In the genomic region with DNA sequence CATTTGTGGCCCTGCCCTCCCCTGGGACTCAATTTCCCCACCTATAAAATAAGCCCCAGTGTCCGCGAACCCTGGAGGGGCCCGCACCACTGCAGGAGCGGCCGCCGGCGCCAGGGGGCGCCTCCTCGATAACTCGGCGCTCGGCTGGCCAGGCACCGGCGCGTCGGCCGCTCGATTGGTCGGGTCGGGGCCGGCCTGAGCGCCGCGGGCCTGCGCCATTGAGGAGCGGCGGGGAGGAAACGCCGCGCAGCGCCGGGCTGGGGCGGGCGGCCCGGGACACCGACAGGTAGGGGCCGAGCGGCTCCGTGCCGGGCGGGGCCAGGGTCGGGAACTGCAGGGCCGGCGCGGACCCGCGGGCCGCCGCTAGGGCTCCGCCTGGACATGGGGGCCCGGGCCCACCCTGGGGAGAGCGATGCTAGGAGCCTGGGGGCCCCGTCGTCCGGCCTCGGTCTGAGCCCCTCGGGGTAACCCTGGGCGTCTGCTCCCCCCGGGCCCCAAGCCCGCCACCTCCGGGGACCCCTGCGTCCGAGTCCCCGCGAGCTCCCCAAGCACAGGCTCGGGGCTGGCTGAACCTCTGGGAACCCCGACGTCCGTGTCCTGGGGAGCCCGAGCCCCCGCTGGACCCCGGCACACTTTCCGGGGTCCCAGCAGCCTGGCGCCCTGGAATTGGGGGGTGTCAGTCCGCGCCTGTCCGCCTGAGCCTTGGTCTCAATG, we compare ENCODE assay signal across 8 cellular contexts. TPM values are rescaled to one million over a fixed set of nuclear protein-coding genes. Genes with fewer than 3 reads are reported as not detected.
DNase-seq lines count a peak whose midpoint lies in the region; ATAC-seq and TF ChIP-seq lines count a peak whose summit lies in the region.

A gene with protein sequence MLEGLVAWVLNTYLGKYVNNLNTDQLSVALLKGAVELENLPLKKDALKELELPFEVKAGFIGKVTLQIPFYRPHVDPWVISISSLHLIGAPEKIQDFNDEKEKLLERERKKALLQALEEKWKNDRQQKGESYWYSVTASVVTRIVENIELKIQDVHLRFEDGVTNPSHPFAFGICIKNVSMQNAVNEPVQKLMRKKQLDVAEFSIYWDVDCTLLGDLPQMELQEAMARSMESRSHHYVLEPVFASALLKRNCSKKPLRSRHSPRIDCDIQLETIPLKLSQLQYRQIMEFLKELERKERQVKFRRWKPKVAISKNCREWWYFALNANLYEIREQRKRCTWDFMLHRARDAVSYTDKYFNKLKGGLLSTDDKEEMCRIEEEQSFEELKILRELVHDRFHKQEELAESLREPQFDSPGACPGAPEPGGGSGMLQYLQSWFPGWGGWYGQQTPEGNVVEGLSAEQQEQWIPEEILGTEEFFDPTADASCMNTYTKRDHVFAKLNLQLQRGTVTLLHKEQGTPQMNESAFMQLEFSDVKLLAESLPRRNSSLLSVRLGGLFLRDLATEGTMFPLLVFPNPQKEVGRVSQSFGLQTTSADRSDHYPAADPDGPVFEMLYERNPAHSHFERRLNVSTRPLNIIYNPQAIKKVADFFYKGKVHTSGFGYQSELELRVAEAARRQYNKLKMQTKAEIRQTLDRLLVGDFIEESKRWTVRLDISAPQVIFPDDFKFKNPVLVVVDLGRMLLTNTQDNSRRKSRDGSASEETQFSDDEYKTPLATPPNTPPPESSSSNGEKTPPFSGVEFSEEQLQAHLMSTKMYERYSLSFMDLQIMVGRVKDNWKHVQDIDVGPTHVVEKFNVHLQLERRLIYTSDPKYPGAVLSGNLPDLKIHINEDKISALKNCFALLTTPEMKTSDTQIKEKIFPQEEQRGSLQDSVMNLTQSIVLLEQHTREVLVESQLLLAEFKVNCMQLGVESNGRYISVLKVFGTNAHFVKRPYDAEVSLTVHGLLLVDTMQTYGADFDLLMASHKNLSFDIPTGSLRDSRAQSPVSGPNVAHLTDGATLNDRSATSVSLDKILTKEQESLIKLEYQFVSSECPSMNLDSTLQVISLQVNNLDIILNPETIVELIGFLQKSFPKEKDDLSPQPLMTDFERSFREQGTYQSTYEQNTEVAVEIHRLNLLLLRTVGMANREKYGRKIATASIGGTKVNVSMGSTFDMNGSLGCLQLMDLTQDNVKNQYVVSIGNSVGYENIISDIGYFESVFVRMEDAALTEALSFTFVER (N-terminal part only) (plus strand): TSS at position 196 of the 714 bp plus-strand sequence. CDS start 4,237 bp downstream, outside the sequence.

- H3K27me3 ChIP-seq in gastroesophageal sphincter (no peaks in the 10 kb centered on the region), neutrophil (no peaks in the 10 kb centered on the region)

- no CpG with 5 or more reads among the region's 77 CpGs for WGBS in gastroesophageal sphincter (ENCODE audit: low coverage in 1 of 2), 2 donors

- in situ Hi-C loops in SK-MEL-5 (cut with HindIII; ENCODE audit: low pct_unique_long_range_greater_than_20kb, low sequenced_read_pairs) = no loop called here

- peak within 1 kb of the TSS; percentile 64 to 94 (median 85) for H3K27ac ChIP-seq in gastroesophageal sphincter
- H3K27ac ChIP-seq in neutrophil = peak within 1 kb of the TSS; percentile 67
- peak within 1 kb of the TSS; percentile 66 for H3K27ac ChIP-seq in substantia nigra (ENCODE audit: low read depth, low read length, poor library complexity, severe bottlenecking)

- TF ChIP-seq CTCF in gastroesophageal sphincter (IDR thresholded peaks at IDR 0.05) = peak; percentile 74 to 98 (median 96)
- TF ChIP-seq CTCF in neutrophil (IDR thresholded peaks at IDR 0.05) = peak; percentile 98

- ATAC-seq in GM21381 (IDR thresholded peaks at IDR 0.05; ENCODE audit: unreplicated experiment) (peak; percentile 79), gastroesophageal sphincter (peak; percentile 95)

- DNase-seq in DMS114 treated with DMSO at 0.1 percent for 48 hours (lab: John Stamatoyannopoulos, UW; ENCODE audit: unreplicated experiment) (peak; percentile 50), SK-MEL-5 (ENCODE audit: low read depth, low spot score) (peak; percentile 72), substantia nigra (lab: John Stamatoyannopoulos, UW) (peak in 46 of 49 donors; percentile 11 to 86 (median 60))
- DNase-seq in activated naive CD4-positive, alpha-beta T cell (lab: John Stamatoyannopoulos, UW) = peak; percentile 61 to 86 (median 78)

- H3K36me3 ChIP-seq in gastroesophageal sphincter (peaks cover 0 to 13% of the 10 kb centered on the region in 2 donors), neutrophil (peaks cover 10% of the 10 kb centered on the region)

- H3K4me1 ChIP-seq in gastroesophageal sphincter (peaks cover 0 to 27% (median 8%) of the 10 kb centered on the region in 3 donors), neutrophil (ENCODE audit: control insufficient read depth in 1 of 2, insufficient read depth in 1 of 2, low read depth in 1 of 2, low read length in 1 of 2) (peaks cover 13 to 19% of the 10 kb centered on the region in 2 experiments)

- H3K9me3 ChIP-seq in gastroesophageal sphincter (no peaks in the 10 kb centered on the region), neutrophil (no peaks in the 10 kb centered on the region)

- TF ChIP-seq EP300 in Ishikawa (IDR thresholded peaks at IDR 0.05; ENCODE audit: borderline replicate concordance) (no peak), gastroesophageal sphincter (IDR thresholded peaks at IDR 0.05) (no peak)

- peak; percentile 50 to 54 for TF ChIP-seq POLR2A in gastroesophageal sphincter (IDR thresholded peaks at IDR 0.05)

- H3K4me3 ChIP-seq in gastroesophageal sphincter (peak within 1 kb of the TSS; percentile 75 to 100), neutrophil (ENCODE audit: low read depth in 1 of 2, low read length in 1 of 2) (peak within 1 kb of the TSS; percentile 74 to 92)

- peak; percentile 9; the same call in 1 of the 2 replicates for TF ChIP-seq RAD21 in Ishikawa (IDR thresholded peaks at IDR 0.05; ENCODE audit: low read depth)

TF ChIP-seq in Ishikawa, 13 proteins besides CTCF, POLR2A, EP300 and RAD21:
- TF ChIP-seq, protein P1, sequence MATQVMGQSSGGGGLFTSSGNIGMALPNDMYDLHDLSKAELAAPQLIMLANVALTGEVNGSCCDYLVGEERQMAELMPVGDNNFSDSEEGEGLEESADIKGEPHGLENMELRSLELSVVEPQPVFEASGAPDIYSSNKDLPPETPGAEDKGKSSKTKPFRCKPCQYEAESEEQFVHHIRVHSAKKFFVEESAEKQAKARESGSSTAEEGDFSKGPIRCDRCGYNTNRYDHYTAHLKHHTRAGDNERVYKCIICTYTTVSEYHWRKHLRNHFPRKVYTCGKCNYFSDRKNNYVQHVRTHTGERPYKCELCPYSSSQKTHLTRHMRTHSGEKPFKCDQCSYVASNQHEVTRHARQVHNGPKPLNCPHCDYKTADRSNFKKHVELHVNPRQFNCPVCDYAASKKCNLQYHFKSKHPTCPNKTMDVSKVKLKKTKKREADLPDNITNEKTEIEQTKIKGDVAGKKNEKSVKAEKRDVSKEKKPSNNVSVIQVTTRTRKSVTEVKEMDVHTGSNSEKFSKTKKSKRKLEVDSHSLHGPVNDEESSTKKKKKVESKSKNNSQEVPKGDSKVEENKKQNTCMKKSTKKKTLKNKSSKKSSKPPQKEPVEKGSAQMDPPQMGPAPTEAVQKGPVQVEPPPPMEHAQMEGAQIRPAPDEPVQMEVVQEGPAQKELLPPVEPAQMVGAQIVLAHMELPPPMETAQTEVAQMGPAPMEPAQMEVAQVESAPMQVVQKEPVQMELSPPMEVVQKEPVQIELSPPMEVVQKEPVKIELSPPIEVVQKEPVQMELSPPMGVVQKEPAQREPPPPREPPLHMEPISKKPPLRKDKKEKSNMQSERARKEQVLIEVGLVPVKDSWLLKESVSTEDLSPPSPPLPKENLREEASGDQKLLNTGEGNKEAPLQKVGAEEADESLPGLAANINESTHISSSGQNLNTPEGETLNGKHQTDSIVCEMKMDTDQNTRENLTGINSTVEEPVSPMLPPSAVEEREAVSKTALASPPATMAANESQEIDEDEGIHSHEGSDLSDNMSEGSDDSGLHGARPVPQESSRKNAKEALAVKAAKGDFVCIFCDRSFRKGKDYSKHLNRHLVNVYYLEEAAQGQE (IDR thresholded peaks at IDR 0.05; ENCODE audit: low read depth) = no peak
- TF ChIP-seq EGR1 (IDR thresholded peaks at IDR 0.05) (no peak; the same call in 1 of the 2 replicates), TEAD4 (IDR thresholded peaks at IDR 0.05) (no peak), YY1 (IDR thresholded peaks at IDR 0.05; ENCODE audit: low read depth) (peak; percentile 90), NFIC (IDR thresholded peaks at IDR 0.05) (no peak), CREB1 (IDR thresholded peaks at IDR 0.05; ENCODE audit: low read depth) (no peak), TCF12 (IDR thresholded peaks at IDR 0.05; ENCODE audit: low read depth) (no peak), FOXM1 (IDR thresholded peaks at IDR 0.05; ENCODE audit: borderline replicate concordance, low read depth) (no peak), TAF1 (IDR thresholded peaks at IDR 0.05; ENCODE audit: low read depth) (peak; percentile 43; the same call in 1 of the 2 replicates), ZBTB7A (IDR thresholded peaks at IDR 0.05; ENCODE audit: low read depth) (peak; percentile 68; the same call in 1 of the 2 replicates), CEBPB (IDR thresholded peaks at IDR 0.05) (no peak)
- TF ChIP-seq, protein P2, sequence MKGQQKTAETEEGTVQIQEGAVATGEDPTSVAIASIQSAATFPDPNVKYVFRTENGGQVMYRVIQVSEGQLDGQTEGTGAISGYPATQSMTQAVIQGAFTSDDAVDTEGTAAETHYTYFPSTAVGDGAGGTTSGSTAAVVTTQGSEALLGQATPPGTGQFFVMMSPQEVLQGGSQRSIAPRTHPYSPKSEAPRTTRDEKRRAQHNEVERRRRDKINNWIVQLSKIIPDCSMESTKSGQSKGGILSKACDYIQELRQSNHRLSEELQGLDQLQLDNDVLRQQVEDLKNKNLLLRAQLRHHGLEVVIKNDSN (IDR thresholded peaks at IDR 0.05) = no peak
- TF ChIP-seq, protein P3, sequence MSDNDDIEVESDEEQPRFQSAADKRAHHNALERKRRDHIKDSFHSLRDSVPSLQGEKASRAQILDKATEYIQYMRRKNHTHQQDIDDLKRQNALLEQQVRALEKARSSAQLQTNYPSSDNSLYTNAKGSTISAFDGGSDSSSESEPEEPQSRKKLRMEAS (IDR thresholded peaks at IDR 0.05) = no peak; the same call in 1 of the 2 replicates

RNA-seq across cellular contexts. Expression of the gene that starts here (rescaled TPM):
- 8.9 and 10.4 TPM in 2 replicates for total RNA-seq in SK-MEL-5 (2014; rRNA removed; shearing (Covaris generic))
- 16.5 and 22.5 TPM in 2 replicates for polyA plus RNA-seq in SK-MEL-5 (2015; cell fraction: cytosol; rRNA removed)
- 19.4 and 28.0 TPM in 2 replicates for polyA plus RNA-seq in SK-MEL-5 (2015; cell fraction: nucleus; rRNA removed)
- total RNA-seq in gastroesophageal sphincter = 10 to 100 TPM; 62.3 to 95.5 (median 81.5) TPM

Comparison
In these comparisons a context has a peak if more than half of its experiments do, and no peak if none do; other contexts are left out.
1. Peak in every context shown above with its lines: DNase-seq, ATAC-seq, H3K4me3 ChIP-seq and H3K27ac ChIP-seq.